ENCODE assay signal across 27 cellular contexts in the genomic region with DNA sequence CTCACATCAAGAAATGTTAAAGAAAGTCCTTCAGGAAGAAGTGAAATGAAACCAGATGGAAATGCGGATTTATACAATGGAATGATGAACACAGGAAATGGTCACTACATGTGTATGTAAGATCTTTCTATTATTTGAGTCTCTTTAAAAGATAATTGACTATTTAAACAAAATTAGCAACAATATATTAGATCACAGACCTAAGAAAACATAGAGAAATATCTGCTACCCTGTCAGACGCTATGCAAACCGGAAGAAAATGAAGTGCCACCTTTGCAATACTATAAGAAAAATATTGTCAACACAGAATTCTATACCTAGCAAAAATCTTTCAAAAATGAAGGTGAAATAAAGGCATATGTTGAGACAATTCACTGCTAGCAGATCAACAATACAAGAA.
DNase-seq lines count a peak whose midpoint lies in the region; TF ChIP-seq lines count a peak whose summit lies in the region.
"Had no signal": no experiment of that assay in that cellular context is flagged by ENCODE, and none has a peak within 500 bp of the region (broad histone marks: within the 10 kb centered on the region; RNA-seq: fewer than 3 reads in every experiment).

No MANE protein-coding gene starts in this region.

- H3K4me3 ChIP-seq in HEK293 (ENCODE audit: low read depth, low read length): no peak overlapping the region
- H3K4me3 ChIP-seq: A549; BLaER1; BLaER1 treated with 17β-estradiol and CSF1 and Interleukin-3, amounts not matched to agents 10 nM and 100 nM had no signal

- no peak overlapping the region for H3K27ac ChIP-seq in HEK293 (ENCODE audit: extremely low read depth, low read depth, low read length)
- H3K27ac ChIP-seq: 22Rv1; A549; BLaER1; BLaER1 treated with 17β-estradiol and CSF1 and Interleukin-3, amounts not matched to agents 10 nM and 100 nM; C4-2B had no signal

- H3K9me3 ChIP-seq in HEK293 (ENCODE audit: control insufficient read depth, insufficient read depth, low read depth, low read length): no peaks in the 10 kb centered on the region
- H3K9me3 ChIP-seq: A549, BE2C, Caco-2 had no signal

- H3K4me1 ChIP-seq in HEK293 (ENCODE audit: control insufficient read depth, insufficient read depth, low read length): no peaks in the 10 kb centered on the region
- H3K4me1 ChIP-seq: A549, BE2C had no signal

- POLR2A ChIA-PET in HEK293 (lab: Yijun Ruan, JAX): no interaction called here

- no peak for DNase-seq in activated T-cell treated with anti-CD3 and anti-CD28 coated beads, Interleukin-2, amount 50 U/mL, for 1 hour
- DNase-seq: 8988T; ACHN; AML-193; BE2C; C1 segment of cervical spinal cord; Caco-2; Calu3; CD4-positive, alpha-beta memory T cell; CD4-positive, alpha-beta T cell; CD4-positive, CD25-positive, alpha-beta regulatory T cell; CD8-positive, alpha-beta memory T cell; CD8-positive, alpha-beta T cell; COR-L47; DMS 273 treated with DMSO at 0.1 percent for 48 hours; DMS153; DMS53; DMS79; DMS79 treated with DMSO at 0.1 percent for 48 hours; DND-41; EL had no signal

- no peak for TF ChIP-seq CTCF in HEK293 (tag by site-specific recombination; IDR thresholded peaks at IDR 0.05)

- CTCF ChIA-PET in HEK293 (lab: Yijun Ruan, JAX): no interaction called here

- H3K36me3 ChIP-seq in HEK293 (ENCODE audit: control insufficient read depth in 2 of 2, insufficient read depth in 1 of 2, low read length in 2 of 2): peaks cover 0 to 9% of the 10 kb centered on the region in 2 experiments; a peak in 1 of 3 replicates
- H3K36me3 ChIP-seq: BE2C; BLaER1; BLaER1 treated with 17β-estradiol and CSF1 and Interleukin-3, amounts not matched to agents 10 nM and 100 nM had no signal

TF ChIP-seq in HEK293, 187 proteins besides CTCF, POLR2A, EP300 and RAD21:
- TF ChIP-seq SETDB1 (IDR thresholded peaks at IDR 0.05; ENCODE audit: insufficient read length, low read length): peak; percentile 92
- no peak for TF ChIP-seq GLIS1 (tag by site-specific recombination; IDR thresholded peaks at IDR 0.05)
- 0 out of 2 replicates have a peak, but pooled peaks have one; percentile 14 for TF ChIP-seq TRIM28 (IDR thresholded peaks at IDR 0.05; ENCODE audit: borderline replicate concordance, low read length)
TF ChIP-seq in HEK293: peak in this region for 2.
